8 cellular contexts compared by ENCODE assay signal in the genomic region with DNA sequence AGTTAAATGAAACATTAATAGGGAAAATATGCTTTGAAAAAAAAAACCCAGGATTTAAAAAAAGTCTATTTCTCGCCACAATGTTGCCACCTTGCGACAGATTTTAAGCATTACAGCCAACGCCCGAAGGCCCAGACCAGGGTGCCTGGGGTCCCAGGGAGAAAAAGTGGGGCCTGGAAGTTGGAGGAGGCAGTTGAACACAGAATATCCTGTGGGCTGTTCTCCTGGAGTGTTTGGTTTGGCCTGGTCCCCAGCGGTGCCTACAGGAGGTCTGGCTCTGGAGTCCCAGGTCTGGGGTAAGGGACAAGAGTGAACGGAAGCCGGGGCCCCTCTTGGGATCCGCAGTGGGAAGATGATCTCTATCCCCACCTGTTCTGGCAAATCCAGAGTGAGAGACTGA. TPM values are rescaled to one million over a fixed set of nuclear protein-coding genes. Genes with fewer than 3 reads are reported as not detected.
DNase-seq lines count a peak whose midpoint lies in the region; ATAC-seq and TF ChIP-seq lines count a peak whose summit lies in the region.

No MANE protein-coding gene starts in this region.

- H3K4me3 Mint-ChIP-seq in activated CD8-positive, alpha-beta T cell treated with anti-CD3 and anti-CD28 coated beads for 36 hours: peak overlapping the region; percentile 68

- no peak overlapping the region for H3K27ac Mint-ChIP-seq in activated CD8-positive, alpha-beta T cell treated with anti-CD3 and anti-CD28 coated beads for 36 hours

- H3K9me3 ChIP-seq in prostate gland: no peaks in the 10 kb centered on the region

- no peak overlapping the region for H3K27ac ChIP-seq in prostate gland

- H3K4me1 ChIP-seq in prostate gland (replicated peaks): peaks cover 17% of the 10 kb centered on the region

- H3K27me3 Mint-ChIP-seq in activated CD8-positive, alpha-beta T cell treated with anti-CD3 and anti-CD28 coated beads for 36 hours: peaks cover 47% of the 10 kb centered on the region

- CTCF ChIA-PET in activated CD8-positive, alpha-beta T cell treated with anti-CD3 and anti-CD28 coated beads for 36 hours (lab: Charles Lee): interaction anchor here (0.7 to 4.2 kb wide), 33 partner anchors 8 to 890 kb away, joined by 3 to 74 read pairs (median 3); a partner anchor contains a TSS

- TF ChIP-seq CTCF in activated CD8-positive, alpha-beta T cell treated with anti-CD3 and anti-CD28 coated beads for 36 hours (IDR thresholded peaks at IDR 0.05): peak; percentile 99
- peak; percentile 14 to 80 (median 63) for TF ChIP-seq CTCF in prostate gland (IDR thresholded peaks at IDR 0.05)

- peaks cover 2% of the 10 kb centered on the region for H3K36me3 Mint-ChIP-seq in activated CD8-positive, alpha-beta T cell treated with anti-CD3 and anti-CD28 coated beads for 36 hours (ENCODE audit: low read depth)

- no peaks in the 10 kb centered on the region for H3K36me3 ChIP-seq in prostate gland

- no peaks in the 10 kb centered on the region for H3K9me3 Mint-ChIP-seq in activated CD8-positive, alpha-beta T cell treated with anti-CD3 and anti-CD28 coated beads for 36 hours

- 37% methylated on average over 8 of the region's 8 CpGs for WGBS in prostate gland

- H3K27me3 ChIP-seq in prostate gland (replicated peaks; ENCODE audit: insufficient read depth): peaks cover 1% of the 10 kb centered on the region

- peaks cover 30% of the 10 kb centered on the region for H3K4me1 Mint-ChIP-seq in activated CD8-positive, alpha-beta T cell treated with anti-CD3 and anti-CD28 coated beads for 36 hours (ENCODE audit: low read depth)

- POLR2A ChIA-PET in activated CD8-positive, alpha-beta T cell treated with anti-CD3 and anti-CD28 coated beads for 36 hours (lab: Charles Lee): interaction anchor here (1.0 kb wide), 1 partner anchor 380 kb away, joined by 3 read pairs; no protein-coding TSS in a partner anchor

- intact Hi-C loops in activated CD8-positive, alpha-beta T cell treated with anti-CD3 and anti-CD28 coated beads for 36 hours (cut with micrococcal nuclease): loop anchor here (2.0 to 10.0 kb wide), 4 partner anchors 54 to 892 kb away; a partner anchor contains a TSS
- intact Hi-C loops in prostate gland (cut with DNase I): loop anchor here (2.0 to 10.0 kb wide), 4 partner anchors 292 to 889 kb away; a partner anchor contains a TSS

- no peak for ATAC-seq in activated CD8-positive, alpha-beta T cell treated with anti-CD3 and anti-CD28 coated beads for 36 hours
- ATAC-seq in HG03139 (IDR thresholded peaks at IDR 0.05; ENCODE audit: unreplicated experiment) (no peak), HG03378 (IDR thresholded peaks at IDR 0.05; ENCODE audit: unreplicated experiment) (no peak)

- H3K4me3 ChIP-seq in prostate gland: no peak overlapping the region

- no peak for TF ChIP-seq POLR2A in prostate gland (IDR thresholded peaks at IDR 0.05)

- DNase-seq in NCI-H146 (lab: John Stamatoyannopoulos, UW) (peak; percentile 10), NCI-H146 treated with DMSO at 0.1 percent for 48 hours (lab: John Stamatoyannopoulos, UW; ENCODE audit: unreplicated experiment) (no peak), NCI-H1694 (lab: John Stamatoyannopoulos, UW) (peak; percentile 16), fibroblast of peridontal ligament (ENCODE audit: extremely low read depth) (peak; percentile 63), prostate gland (ENCODE audit: low spot score) (no peak)
- DNase-seq in activated CD8-positive, alpha-beta T cell treated with anti-CD3 and anti-CD28 coated beads for 36 hours: peak; percentile 71

RNA-seq across cellular contexts. Expression of a gene that starts 3.4 kb away (rescaled TPM):
- total RNA-seq in activated CD8-positive, alpha-beta T cell treated with anti-CD3 and anti-CD28 coated beads for 36 hours: not detected
- total RNA-seq in prostate gland: not detected

RNA-seq across cellular contexts. Expression of a gene that starts 11.2 kb away (rescaled TPM):
- under 1 TPM; 0.09 to 0.25 TPM for total RNA-seq in activated CD8-positive, alpha-beta T cell treated with anti-CD3 and anti-CD28 coated beads for 36 hours
- total RNA-seq in prostate gland: 1 to 10 TPM in 1 of 2 donors, under 1 TPM in 1; 0.59 to 1.7 TPM

Comparison
In these comparisons a context has a peak if more than half of its experiments do, and no peak if none do; other contexts are left out.
1. DNase-seq: peak in NCI-H146 (single experiment), NCI-H1694 (single experiment), activated CD8-positive, alpha-beta T cell treated with anti-CD3 and anti-CD28 coated beads for 36 hours (single experiment) and fibroblast of peridontal ligament (single experiment); none in NCI-H146 treated with DMSO at 0.1 percent for 48 hours (single experiment) and prostate gland (single experiment).